Comparison of ENCODE assay signal across 1 cellular context in genomic region chr17:49677933-49678847, GRCh38.
A peak's percentile ranks its signal among the peaks of the same experiment; 100 is the strongest.
TF ChIP-seq lines count a peak whose summit lies in the region.

SPOP (minus strand) TSS chr17:49678097; CDS start chr17:49622810, 55,287 bp downstream.

TF ChIP-seq in HepG2, 621 proteins besides CTCF, POLR2A, EP300 and RAD21 (continued from another document and continues in another):
- TF ChIP-seq KMT2B (CRISPR knock-in tag; IDR thresholded peaks at IDR 0.05) (peak; percentile 94), CERS6 (CRISPR knock-in tag; IDR thresholded peaks at IDR 0.05) (peak; percentile 65; the same call in 1 of the 2 replicates), ZNF205 (CRISPR knock-in tag; IDR thresholded peaks at IDR 0.05) (peak; percentile 94), TRIM24 (CRISPR knock-in tag; IDR thresholded peaks at IDR 0.05) (no peak), ZNF616 (CRISPR knock-in tag; IDR thresholded peaks at IDR 0.05; ENCODE audit: low read depth) (peak; percentile 88), PREB (CRISPR knock-in tag; IDR thresholded peaks at IDR 0.05) (no peak; the same call in 1 of the 2 replicates), AHDC1 (CRISPR knock-in tag; IDR thresholded peaks at IDR 0.05; ENCODE audit: borderline replicate concordance) (peak; percentile 82), ZNF510 (CRISPR knock-in tag; IDR thresholded peaks at IDR 0.05; ENCODE audit: low read depth) (peak; percentile 99), ZNF841 (CRISPR knock-in tag; IDR thresholded peaks at IDR 0.05; ENCODE audit: borderline replicate concordance) (peak; percentile 96), NAIF1 (CRISPR knock-in tag; IDR thresholded peaks at IDR 0.05; ENCODE audit: borderline replicate concordance) (peak; percentile 96), ZNF10 (CRISPR knock-in tag; IDR thresholded peaks at IDR 0.05; ENCODE audit: borderline replicate concordance, low read depth) (no peak), E2F5 (CRISPR knock-in tag; conservative IDR thresholded peaks at IDR 0.05) (peak; percentile 63; the same call in 1 of the 2 replicates), ZMYM3 (CRISPR knock-in tag; IDR thresholded peaks at IDR 0.05) (peak; percentile 64; the same call in 1 of the 2 replicates), CEBPZ (IDR thresholded peaks at IDR 0.05; ENCODE audit: low read length) (no peak), JUNB (CRISPR knock-in tag; IDR thresholded peaks at IDR 0.05; ENCODE audit: borderline replicate concordance) (peak; percentile 84), ZFP82 (CRISPR knock-in tag; IDR thresholded peaks at IDR 0.05; ENCODE audit: borderline replicate concordance) (peak; percentile 55; the same call in 1 of the 2 replicates), ZNF225 (CRISPR knock-in tag; IDR thresholded peaks at IDR 0.05) (peak; percentile 90), MLLT10 (CRISPR knock-in tag; IDR thresholded peaks at IDR 0.05) (no peak), HNRNPK (IDR thresholded peaks at IDR 0.05; ENCODE audit: low read depth, low read length, poor library complexity, severe bottlenecking) (peak; percentile 98), SAFB2 (CRISPR knock-in tag; IDR thresholded peaks at IDR 0.05; ENCODE audit: borderline replicate concordance, low read depth) (peak; percentile 99), DZIP1 (CRISPR knock-in tag; IDR thresholded peaks at IDR 0.05) (peak; percentile 98), TFE3 (CRISPR knock-in tag; IDR thresholded peaks at IDR 0.05) (peak; percentile 95), PAXIP1 (CRISPR knock-in tag; conservative IDR thresholded peaks at IDR 0.05) (peak; percentile 63), HCFC1 (IDR thresholded peaks at IDR 0.05; ENCODE audit: low read depth, low read length) (peak; percentile 40; the same call in 1 of the 2 replicates), MEIS1 (CRISPR knock-in tag; IDR thresholded peaks at IDR 0.05; ENCODE audit: borderline replicate concordance) (peak; percentile 86; the same call in 1 of the 2 replicates), CBX2 (IDR thresholded peaks at IDR 0.05; ENCODE audit: low read depth, low read length) (no peak), CBX2 (CRISPR knock-in tag; IDR thresholded peaks at IDR 0.05; ENCODE audit: low read depth) (peak; percentile 40; the same call in 1 of the 2 replicates), ZNF432 (CRISPR knock-in tag; IDR thresholded peaks at IDR 0.05; ENCODE audit: borderline replicate concordance) (no peak), HMGXB4 (CRISPR knock-in tag; IDR thresholded peaks at IDR 0.05; ENCODE audit: borderline replicate concordance in 1 of 2, low read depth in 1 of 2) (peak; percentile 88 to 96), PAX8 (CRISPR knock-in tag; IDR thresholded peaks at IDR 0.05; ENCODE audit: borderline replicate concordance) (peak; percentile 89; the same call in 1 of the 2 replicates), ZNF121 (CRISPR knock-in tag; IDR thresholded peaks at IDR 0.05) (0 out of 2 replicates have a peak, but pooled peaks have one; percentile 35)
